In the genomic region with DNA sequence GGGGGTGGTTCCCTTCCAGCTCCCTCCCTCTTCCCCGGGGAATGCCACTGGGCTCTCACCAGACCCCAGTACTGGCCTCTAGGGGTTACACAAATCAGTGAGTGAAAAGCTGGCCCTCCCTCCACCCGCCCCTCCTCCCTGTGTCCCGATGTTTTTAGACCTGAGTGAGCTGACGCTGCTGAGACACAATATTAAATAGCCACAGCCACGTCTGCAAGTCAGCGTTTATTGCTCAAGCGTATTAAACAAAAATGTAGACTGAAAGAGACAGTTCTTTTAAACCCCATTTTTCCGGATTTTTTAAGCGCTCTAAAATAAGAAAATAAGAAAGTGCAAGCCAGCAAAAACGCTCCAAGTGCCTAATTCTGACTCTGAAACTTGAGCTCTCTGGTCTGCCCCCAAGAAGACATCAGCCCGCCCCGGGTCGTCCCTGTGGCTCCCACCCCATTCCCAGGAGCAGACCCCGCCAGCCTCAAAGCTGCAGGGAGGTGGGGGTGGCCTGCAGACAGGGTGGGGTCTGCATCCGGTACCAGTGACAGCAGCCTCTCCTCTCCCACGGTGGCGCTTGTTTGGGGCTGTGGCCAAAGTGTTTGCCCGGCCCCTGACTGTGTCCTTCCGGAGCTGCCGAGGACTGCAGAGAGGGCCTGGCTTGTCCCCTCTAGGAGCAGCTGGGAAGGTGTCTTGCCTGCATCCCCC, we compare ENCODE assay signal across 11 cellular contexts. TPM values are rescaled to one million over a fixed set of nuclear protein-coding genes. Genes with fewer than 3 reads are reported as not detected.
DNase-seq lines count a peak whose midpoint lies in the region; ATAC-seq and TF ChIP-seq lines count a peak whose summit lies in the region.
"Had no signal": no experiment of that assay in that cellular context is flagged by ENCODE, and none has a peak within 500 bp of the region (broad histone marks: within the 10 kb centered on the region; RNA-seq: fewer than 3 reads in every experiment).

No MANE protein-coding gene starts in this region.

- ATAC-seq in upper lobe of left lung (ENCODE audit: low FRiP score in 2 of 2) (no peak), GM18861 (IDR thresholded peaks at IDR 0.05; ENCODE audit: unreplicated experiment) (no peak)

- H4K91ac ChIP-seq in mesenchymal stem cell (ENCODE audit: low read length), result peak overlapping the region; percentile 66

- TF ChIP-seq CTCF in choroid plexus epithelial cell (conservative IDR thresholded peaks at IDR 0.05; ENCODE audit: low read depth, low read length), result peak; percentile 39
- TF ChIP-seq CTCF in upper lobe of left lung (IDR thresholded peaks at IDR 0.05), result no peak

- no peak overlapping the region for H3K14ac ChIP-seq in mesenchymal stem cell (ENCODE audit: low read length in 2 of 2)

- TF ChIP-seq POLR2A in upper lobe of left lung (IDR thresholded peaks at IDR 0.05), result no peak

- H3K23ac ChIP-seq in mesenchymal stem cell (ENCODE audit: low read length in 2 of 2), result no peak overlapping the region

- 3% methylated on average over 20 of the region's 20 CpGs for WGBS in mesenchymal stem cell
- WGBS in upper lobe of left lung, 2 donors, result 24 to 31% methylated on average over 13 to 19 of the region's 20 CpGs

- no peak overlapping the region for H2BK120ac ChIP-seq in mesenchymal stem cell (ENCODE audit: low read depth, low read length)

- H3K4me3 ChIP-seq in choroid plexus epithelial cell (ENCODE audit: low read depth, low read length), result no peak overlapping the region
- H3K4me3 ChIP-seq in mesenchymal stem cell (ENCODE audit: insufficient read depth in 1 of 2, low read depth in 1 of 2, low read length in 2 of 2), result no peak overlapping the region
- peak overlapping the region in 2 of 4 donors; percentile 2 to 33 for H3K4me3 ChIP-seq in upper lobe of left lung

- H3K4ac ChIP-seq in mesenchymal stem cell (ENCODE audit: low read depth in 1 of 2, low read length in 2 of 2), result no peak overlapping the region

- H3K4me1 ChIP-seq in mesenchymal stem cell (ENCODE audit: control insufficient read depth, insufficient read depth, low read depth, low read length), result peaks cover 12% of the 10 kb centered on the region
- H3K4me1 ChIP-seq in upper lobe of left lung, result peaks cover 9 to 37% (median 15%) of the 10 kb centered on the region in 4 donors

- no peak overlapping the region for H2BK15ac ChIP-seq in mesenchymal stem cell (ENCODE audit: low read depth, poor library complexity, severe bottlenecking)

- H3K18ac ChIP-seq in mesenchymal stem cell (ENCODE audit: low read depth in 1 of 2, low read length in 2 of 2), result peak overlapping the region in 1 of 2 experiments; percentile 23

- DNase-seq in AG20443 (ENCODE audit: low spot score), result peak; percentile 62
- DNase-seq in LHCN-M2 (ENCODE audit: low read depth), result peak; percentile 17
- DNase-seq in choroid plexus epithelial cell (ENCODE audit: low read depth), result peak; percentile 37
- peak; percentile 61 for DNase-seq in mesenchymal stem cell
- DNase-seq in upper lobe of left lung, result no peak
- no peak for DNase-seq in activated T-cell treated with anti-CD3 and anti-CD28 coated beads for 4 hours
- DNase-seq in activated gamma-delta T cell treated with Interleukin-2 at 50 U/mL for 16 hours, result no peak
- DNase-seq: amygdala, DMS53 had no signal

- H2BK12ac ChIP-seq in mesenchymal stem cell (ENCODE audit: low read length in 2 of 2), result no peak overlapping the region

- H2BK5ac ChIP-seq in mesenchymal stem cell (ENCODE audit: low read depth, low read length, poor library complexity, severe bottlenecking), result no peak overlapping the region

- no peak overlapping the region for H3K9ac ChIP-seq in mesenchymal stem cell (ENCODE audit: low read length)

- H3K9me3 ChIP-seq in mesenchymal stem cell (ENCODE audit: control insufficient read depth, low read length) (no peaks in the 10 kb centered on the region), upper lobe of left lung (no peaks in the 10 kb centered on the region)

- H3K36me3 ChIP-seq in mesenchymal stem cell (ENCODE audit: control insufficient read depth in 1 of 2, insufficient read depth in 2 of 2, low read depth in 1 of 2, low read length in 2 of 2) (no peaks in the 10 kb centered on the region), upper lobe of left lung (no peaks in the 10 kb centered on the region)

- peaks cover 37 to 58% of the 10 kb centered on the region in 2 experiments for H3K27me3 ChIP-seq in mesenchymal stem cell (ENCODE audit: control insufficient read depth in 1 of 2, insufficient read depth in 1 of 2, low read length in 2 of 2)
- peaks cover 0 to 11% (median 5%) of the 10 kb centered on the region in 4 donors for H3K27me3 ChIP-seq in upper lobe of left lung

- peak overlapping the region; percentile 50 for H4K8ac ChIP-seq in mesenchymal stem cell (ENCODE audit: low read length)

- peak overlapping the region; percentile 49 for H3K4me2 ChIP-seq in mesenchymal stem cell (ENCODE audit: low read length, poor library complexity, severe bottlenecking)

- no peak overlapping the region for H3K27ac ChIP-seq in mesenchymal stem cell (ENCODE audit: low read length, poor library complexity, severe bottlenecking)
- no peak overlapping the region for H3K27ac ChIP-seq in upper lobe of left lung

- H3K79me1 ChIP-seq in mesenchymal stem cell (replicated peaks; ENCODE audit: low read length, poor library complexity, severe bottlenecking), result no peaks in the 10 kb centered on the region

- H2AFZ ChIP-seq in mesenchymal stem cell (ENCODE audit: low read depth, low read length), result no peak overlapping the region

- TF ChIP-seq EP300 in upper lobe of left lung (IDR thresholded peaks at IDR 0.05), result no peak

- no peak overlapping the region for H2AK5ac ChIP-seq in mesenchymal stem cell (ENCODE audit: low read length, severe bottlenecking)

RNA-seq across cellular contexts. Expression of gene TTLL8, which starts 1.2 kb away (rescaled TPM):
- not detected in 2 replicates for total RNA-seq in LHCN-M2 (2014; rRNA removed)
- polyA plus RNA-seq in LHCN-M2 (2012), result not detected
- not detected for polyA plus RNA-seq in mesenchymal stem cell (2013, experiment 1 of 2)
- polyA plus RNA-seq in mesenchymal stem cell (2013, experiment 2 of 2), result not detected
- total RNA-seq in upper lobe of left lung, result not detected
- total RNA-seq: liver had no signal
- polyA plus RNA-seq: liver had no signal

RNA-seq across cellular contexts. Expression of gene MLC1, which starts 25.9 kb away (rescaled TPM):
- total RNA-seq in LHCN-M2 (2014; rRNA removed) (not detected in 2 replicates), upper lobe of left lung (1 to 10 TPM in 4 of 6 donors, under 1 TPM in 2; 0.78 to 3.1 (median 1.2) TPM)
- polyA plus RNA-seq in LHCN-M2 (2012), result not detected
- polyA plus RNA-seq in mesenchymal stem cell (2013, experiment 1 of 2), result 0.03 TPM
- polyA plus RNA-seq in mesenchymal stem cell (2013, experiment 2 of 2), result not detected

RNA-seq across cellular contexts. Expression of gene MOV10L1, which starts 30.5 kb away (rescaled TPM):
- 0.23 and 0.32 TPM in 2 replicates for total RNA-seq in LHCN-M2 (2014; rRNA removed)
- 0.23 TPM for polyA plus RNA-seq in LHCN-M2 (2012)
- polyA plus RNA-seq in mesenchymal stem cell (2013, experiment 1 of 2), result 1.5 TPM
- 1.5 TPM for polyA plus RNA-seq in mesenchymal stem cell (2013, experiment 2 of 2)
- 1 to 10 TPM in 3 of 6 donors, under 1 TPM in 2, not detected in 1; 0.47 to 3.1 (median 1.8) TPM for total RNA-seq in upper lobe of left lung

RNA-seq across cellular contexts. Expression of gene IL17REL, which starts 46.8 kb away (rescaled TPM):
- total RNA-seq in LHCN-M2 (2014; rRNA removed) (not detected in 2 replicates), upper lobe of left lung (under 1 TPM in 1 of 6 donors, not detected in 5; 0.06 TPM)
- polyA plus RNA-seq in LHCN-M2 (2012), result not detected
- polyA plus RNA-seq in mesenchymal stem cell (2013, experiment 1 of 2), result 0.06 TPM
- polyA plus RNA-seq in mesenchymal stem cell (2013, experiment 2 of 2), result 0.08 TPM
- polyA plus RNA-seq: liver had no signal

Comparison
In these comparisons a context has a peak if more than half of its experiments do, and no peak if none do; other contexts are left out.
1. DNase-seq: peak in AG20443 (single experiment), LHCN-M2 (single experiment), choroid plexus epithelial cell (single experiment) and mesenchymal stem cell (single experiment); none in upper lobe of left lung (0 of 2), activated T-cell treated with anti-CD3 and anti-CD28 coated beads for 4 hours (single experiment) and activated gamma-delta T cell treated with Interleukin-2 at 50 U/mL for 16 hours (single experiment).